28 cellular contexts compared by ENCODE assay signal in genomic region chrX:116732214-116732613, GRCh38.
"Had no signal": no experiment of that assay in that cellular context is flagged by ENCODE, and none has a peak within 500 bp of the region (broad histone marks: within the 10 kb centered on the region; RNA-seq: fewer than 3 reads in every experiment).

No MANE protein-coding gene starts in this region.

- DNase-seq: colonic mucosa; cortex of kidney; dermis blood vessel endothelial cell; dorsolateral prefrontal cortex; effector CD4-positive, alpha-beta T cell; effector CD8-positive, alpha-beta T cell; effector memory CD4-positive, alpha-beta T cell; effector memory CD8-positive, alpha-beta T cell; endodermal cell; erythroblast; esophagus squamous epithelium; foreskin fibroblast; foreskin keratinocyte; foreskin melanocyte; gastrocnemius medialis; glutamatergic neuron; head of caudate nucleus; heart left ventricle; heart right ventricle had no signal

- H3K36me3 ChIP-seq: colonic mucosa, esophagus muscularis mucosa, esophagus squamous epithelium, gastrocnemius medialis, gastroesophageal sphincter, heart left ventricle, heart right ventricle had no signal

- H3K9me3 ChIP-seq: colonic mucosa, esophagus muscularis mucosa, esophagus squamous epithelium, gastrocnemius medialis, gastroesophageal sphincter, heart left ventricle had no signal

- H3K27ac ChIP-seq: colonic mucosa, coronary artery, dorsolateral prefrontal cortex, epithelial cell of prostate, esophagus muscularis mucosa, esophagus squamous epithelium, foreskin keratinocyte, gastrocnemius medialis, gastroesophageal sphincter, heart left ventricle, heart right ventricle had no signal

- FAIRE-seq: colon, endometrium, endothelial cell of umbilical vein, frontal cortex had no signal

- ATAC-seq: effector memory CD8-positive, alpha-beta T cell; esophagus mucosa; foreskin keratinocyte; gastrocnemius medialis; gastroesophageal sphincter; heart left ventricle; heart right ventricle had no signal

- H3K27me3 ChIP-seq: colonic mucosa, esophagus muscularis mucosa, esophagus squamous epithelium, foreskin keratinocyte, gastrocnemius medialis, gastroesophageal sphincter, heart left ventricle, heart right ventricle had no signal

- H3K4me3 ChIP-seq: colonic mucosa, coronary artery, dorsolateral prefrontal cortex, esophagus muscularis mucosa, esophagus squamous epithelium, gastrocnemius medialis, gastroesophageal sphincter, heart left ventricle, heart right ventricle had no signal

- H3K4me1 ChIP-seq: colonic mucosa, esophagus muscularis mucosa, esophagus squamous epithelium, foreskin keratinocyte, gastrocnemius medialis, gastroesophageal sphincter, heart left ventricle, heart right ventricle had no signal
